ENCODE assay signal across 16 cellular contexts in the genomic region with DNA sequence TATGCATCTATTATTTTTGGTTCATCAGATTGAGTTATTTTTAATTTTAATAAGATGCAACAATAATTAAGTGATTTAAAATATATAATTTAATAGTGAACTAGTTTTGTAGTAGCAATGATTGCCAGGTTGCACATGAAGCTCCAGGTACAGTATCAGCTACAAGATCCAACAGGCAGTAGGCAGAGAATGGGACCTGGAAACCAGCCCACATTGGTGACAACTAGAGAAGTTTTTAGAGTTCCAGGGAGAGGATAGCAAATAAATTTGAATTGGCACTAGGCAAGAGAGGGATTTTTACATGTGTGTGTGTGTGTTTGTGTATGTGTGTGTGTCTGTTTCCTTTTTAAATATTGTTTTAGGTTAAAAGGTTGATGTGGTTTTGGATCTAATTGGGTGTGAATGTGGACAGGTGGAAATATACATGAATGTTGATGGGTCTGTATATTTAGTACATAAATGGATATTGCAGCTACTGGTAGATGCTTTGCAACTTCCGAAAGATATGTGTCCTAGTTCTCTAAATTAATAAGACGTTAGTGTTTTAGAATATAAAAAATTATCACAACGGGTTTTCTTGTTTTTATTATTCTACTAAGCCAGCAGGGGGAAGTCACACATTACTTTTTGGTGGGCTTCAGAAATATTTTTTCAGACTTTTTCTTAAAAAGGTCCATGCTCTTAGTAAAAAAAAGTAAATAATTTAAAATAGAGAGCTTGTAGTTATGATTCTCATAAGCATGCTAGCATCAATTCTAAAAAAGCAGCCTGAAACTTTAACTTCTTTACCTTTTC.
A peak's percentile ranks its signal among the peaks of the same experiment; 100 is the strongest.
DNase-seq lines count a peak whose midpoint lies in the region; ATAC-seq and TF ChIP-seq lines count a peak whose summit lies in the region.
"Had no signal": no experiment of that assay in that cellular context is flagged by ENCODE, and none has a peak within 500 bp of the region (broad histone marks: within the 10 kb centered on the region; RNA-seq: fewer than 3 reads in every experiment).

No MANE protein-coding gene starts in this region.

- 63% methylated on average over 3 of the region's 3 CpGs for WGBS in hepatocyte (ENCODE audit: low lambda C conversion rate, missing lambda C conversion rate)

- no peak overlapping the region for H3K4me3 ChIP-seq in breast epithelium
- H3K4me3 ChIP-seq in hepatocyte: no peak overlapping the region
- H3K4me3 ChIP-seq in upper lobe of right lung: no peak overlapping the region
- H3K4me3 ChIP-seq: BLaER1, cardiac muscle cell, esophagus squamous epithelium had no signal

- H4K20me1 ChIP-seq in hepatocyte (ENCODE audit: insufficient read depth, poor library complexity, severe bottlenecking): no peaks in the 10 kb centered on the region
- H4K20me1 ChIP-seq: BLaER1 had no signal

- no peaks in the 10 kb centered on the region for H3K9me3 Mint-ChIP-seq in MCF 10A (ENCODE audit: unreplicated experiment)

- no peaks in the 10 kb centered on the region for H3K79me2 ChIP-seq in hepatocyte

- TF ChIP-seq CTCF in MCF 10A (IDR thresholded peaks at IDR 0.05; ENCODE audit: unreplicated experiment) (peak; percentile 16), breast epithelium (IDR thresholded peaks at IDR 0.05) (no peak), hepatocyte (IDR thresholded peaks at IDR 0.05; ENCODE audit: poor library complexity) (peak; percentile 50), upper lobe of right lung (IDR thresholded peaks at IDR 0.05) (peak; percentile 25)

- no peaks in the 10 kb centered on the region for H3K9me3 ChIP-seq in breast epithelium
- no peaks in the 10 kb centered on the region for H3K9me3 ChIP-seq in hepatocyte (ENCODE audit: low read depth)
- no peaks in the 10 kb centered on the region for H3K9me3 ChIP-seq in upper lobe of right lung
- H3K9me3 ChIP-seq: BLaER1, esophagus squamous epithelium had no signal

- no peaks in the 10 kb centered on the region for H3K36me3 Mint-ChIP-seq in MCF 10A (ENCODE audit: insufficient read depth, unreplicated experiment)
- H3K36me3 Mint-ChIP-seq: natural killer cell treated with Interleukin-12 subunit alpha and Interleukin-12 subunit beta and Interleukin-15 and Interleukin-18, amount 100 ng/mL, for 72 hours had no signal

- no peak overlapping the region for H3K4me2 ChIP-seq in hepatocyte
- H3K4me2 ChIP-seq: BLaER1 had no signal

- H3K27ac ChIP-seq in breast epithelium: no peak overlapping the region
- H3K27ac ChIP-seq in hepatocyte: no peak overlapping the region
- H3K27ac ChIP-seq in upper lobe of right lung: no peak overlapping the region
- H3K27ac ChIP-seq: BLaER1, cardiac muscle cell, esophagus squamous epithelium had no signal

- peak; percentile 11 for DNase-seq in MCF 10A (ENCODE audit: unreplicated experiment)
- no peak for DNase-seq in breast epithelium (ENCODE audit: low spot score in 2 of 2)
- peak; percentile 26 for DNase-seq in RKO (ENCODE audit: low spot score)
- DNase-seq in hepatocyte (ENCODE audit: low spot score): peak; percentile 7
- no peak for DNase-seq in upper lobe of right lung
- no peak for DNase-seq in effector CD4-positive, alpha-beta T cell
- DNase-seq in activated effector memory CD4-positive, alpha-beta T cell treated with Interleukin-2 at 50 U/mL for 16 hours: no peak
- no peak for DNase-seq in NCI-H446 treated with DMSO at 0.1 percent for 48 hours (lab: John Stamatoyannopoulos, UW)
- DNase-seq: activated CD4-positive, alpha-beta T cell treated with anti-CD3 and anti-CD28 coated beads for 48 hours; esophagus squamous epithelium; MV-4-11; NCI-H524 treated with DMSO at 0.1 percent for 48 hours; stimulated activated CD4-positive, alpha-beta T cell treated with anti-CD3 and anti-CD28 coated beads, Interleukin-12 subunit alpha, Interleukin-12 subunit beta, amount 100 ng/mL, for 4 hours had no signal

- no peak overlapping the region for H3K4me3 Mint-ChIP-seq in MCF 10A (ENCODE audit: unreplicated experiment)
- H3K4me3 Mint-ChIP-seq: natural killer cell treated with Interleukin-12 subunit alpha and Interleukin-12 subunit beta and Interleukin-15 and Interleukin-18, amount 100 ng/mL, for 72 hours had no signal

- intact Hi-C loops in MCF 10A (cut with micrococcal nuclease) (no loop called here), breast epithelium (cut with DNase I; ENCODE audit: low total_unique reads) (no loop called here), upper lobe of right lung (cut with DNase I) (no loop called here)

- H3K27me3 ChIP-seq in breast epithelium (no peaks in the 10 kb centered on the region), hepatocyte (no peaks in the 10 kb centered on the region), upper lobe of right lung (no peaks in the 10 kb centered on the region)
- H3K27me3 ChIP-seq: BLaER1, cardiac muscle cell, esophagus squamous epithelium had no signal

- no peaks in the 10 kb centered on the region for H3K4me1 Mint-ChIP-seq in MCF 10A (ENCODE audit: insufficient read depth, unreplicated experiment)

- H3K27ac Mint-ChIP-seq in MCF 10A (ENCODE audit: low read depth, unreplicated experiment): no peak overlapping the region
- H3K27ac Mint-ChIP-seq: natural killer cell treated with Interleukin-12 subunit alpha and Interleukin-12 subunit beta and Interleukin-15 and Interleukin-18, amount 100 ng/mL, for 72 hours had no signal

- H2AFZ ChIP-seq in hepatocyte: no peak overlapping the region

- H3K4me1 ChIP-seq in breast epithelium (no peaks in the 10 kb centered on the region), hepatocyte (ENCODE audit: insufficient read depth) (no peaks in the 10 kb centered on the region), upper lobe of right lung (no peaks in the 10 kb centered on the region)
- H3K4me1 ChIP-seq: BLaER1, esophagus squamous epithelium had no signal

- H3K9me2 ChIP-seq in hepatocyte (replicated peaks; ENCODE audit: insufficient read depth): no peaks in the 10 kb centered on the region

- H3K27me3 Mint-ChIP-seq in MCF 10A (ENCODE audit: insufficient read depth, unreplicated experiment): no peaks in the 10 kb centered on the region
- H3K27me3 Mint-ChIP-seq: natural killer cell treated with Interleukin-12 subunit alpha and Interleukin-12 subunit beta and Interleukin-15 and Interleukin-18, amount 100 ng/mL, for 72 hours had no signal

- no TSS peak for BruUV-seq in MCF 10A (replicated peaks; lab: Mats Ljungman, UMichigan)

- CTCF ChIA-PET in MCF 10A (lab: Yijun Ruan, JAX): interaction anchor here (0.6 to 1.0 kb wide), 2 partner anchors 246 to 259 kb away, joined by 3 read pairs; no protein-coding TSS in a partner anchor

- POLR2A ChIA-PET in MCF 10A (lab: Yijun Ruan, JAX): no interaction called here

- no peak for TF ChIP-seq POLR2A in breast epithelium (IDR thresholded peaks at IDR 0.05)

- H3K36me3 ChIP-seq in breast epithelium (no peaks in the 10 kb centered on the region), hepatocyte (replicated peaks; ENCODE audit: insufficient read depth, low read depth) (no peaks in the 10 kb centered on the region), upper lobe of right lung (no peaks in the 10 kb centered on the region)
- H3K36me3 ChIP-seq: BLaER1, cardiac muscle cell, esophagus squamous epithelium had no signal

- ATAC-seq in upper lobe of right lung: no peak
- ATAC-seq: natural killer cell treated with Interleukin-12 subunit alpha and Interleukin-12 subunit beta and Interleukin-15 and Interleukin-18, amount 100 ng/mL, for 72 hours had no signal

Comparison
In these comparisons a context has a peak if more than half of its experiments do, and no peak if none do; other contexts are left out.
1. DNase-seq: peak in MCF 10A (single experiment), RKO (single experiment) and hepatocyte (single experiment); none in breast epithelium (0 of 2), upper lobe of right lung (single experiment), effector CD4-positive, alpha-beta T cell (single experiment), activated effector memory CD4-positive, alpha-beta T cell treated with Interleukin-2 at 50 U/mL for 16 hours (single experiment) and NCI-H446 treated with DMSO at 0.1 percent for 48 hours (single experiment).
2. CTCF ChIP-seq: peak in MCF 10A (single experiment), hepatocyte (single experiment) and upper lobe of right lung (single experiment); none in breast epithelium (0 of 3).